ENCODE assay signal across 13 cellular contexts in the genomic region with DNA sequence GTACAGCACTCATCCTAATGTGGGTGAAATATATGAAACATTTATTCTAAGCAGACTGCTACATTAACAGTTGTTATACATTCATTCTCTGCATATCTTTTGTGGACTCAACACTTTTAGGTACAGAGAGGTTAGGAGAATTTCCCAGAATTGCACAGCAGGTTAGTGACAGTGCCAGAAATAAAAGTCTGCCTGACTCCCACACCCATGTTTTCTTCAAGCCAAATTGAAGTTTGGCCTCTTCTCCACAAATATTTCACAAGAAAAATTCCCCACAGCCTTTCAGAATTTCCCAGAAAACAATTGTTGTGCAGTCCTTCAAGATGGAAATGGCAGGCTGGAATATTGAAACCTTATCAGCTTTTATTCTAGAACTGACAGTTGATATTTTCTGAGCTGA.
DNase-seq lines count a peak whose midpoint lies in the region; ATAC-seq and TF ChIP-seq lines count a peak whose summit lies in the region.
"Had no signal": no experiment of that assay in that cellular context is flagged by ENCODE, and none has a peak within 500 bp of the region (broad histone marks: within the 10 kb centered on the region; RNA-seq: fewer than 3 reads in every experiment).

No MANE protein-coding gene starts in this region.

- H3K4me3 Mint-ChIP-seq in activated naive CD4-positive, alpha-beta T cell treated with anti-CD3 and anti-CD28 coated beads, Interleukin-2, amount 10 ng/mL, durations not matched to agents 7 days and 5 days: no peak overlapping the region
- peak overlapping the region in 5 of 8 donors; percentile 36 to 94 (median 67) for H3K4me3 Mint-ChIP-seq in naive B cell

- TF ChIP-seq CTCF in upper lobe of right lung (IDR thresholded peaks at IDR 0.05) (no peak), adrenal gland (IDR thresholded peaks at IDR 0.05) (no peak)

- no peak for DNase-seq in activated naive CD4-positive, alpha-beta T cell treated with anti-CD3 and anti-CD28 coated beads, Interleukin-2, amount 10 ng/mL, durations not matched to agents 7 days and 5 days
- DNase-seq in activated naive CD4-positive, alpha-beta T cell treated with anti-CD3 and anti-CD28 coated beads, Interleukin-2, amount 50 U/mL, for 72 hours (ENCODE audit: low spot score in 2 of 2): no peak
- DNase-seq in amniotic epithelial cell (ENCODE audit: low read depth): peak; percentile 53
- no peak for DNase-seq in naive B cell
- DNase-seq in upper lobe of right lung: no peak
- DNase-seq in adrenal gland: no peak
- DNase-seq: activated CD8-positive, alpha-beta memory T cell treated with anti-CD3 and anti-CD28 coated beads for 24 hours; EL; NCI-H1694; SW 1271 had no signal

- H3K36me3 ChIP-seq in upper lobe of right lung (no peaks in the 10 kb centered on the region), adrenal gland (replicated peaks in 1 of 2) (no peaks in the 10 kb centered on the region)
- H3K36me3 ChIP-seq: ascending aorta had no signal

- peaks cover 4% of the 10 kb centered on the region for H3K36me3 Mint-ChIP-seq in activated naive CD4-positive, alpha-beta T cell treated with anti-CD3 and anti-CD28 coated beads, Interleukin-2, amount 10 ng/mL, durations not matched to agents 7 days and 5 days
- peaks cover 0 to 5% of the 10 kb centered on the region in 2 donors for H3K36me3 Mint-ChIP-seq in activated naive CD4-positive, alpha-beta T cell treated with anti-CD3 and anti-CD28 coated beads, Interleukin-2, amount 50 U/mL, for 72 hours
- H3K36me3 Mint-ChIP-seq in naive B cell: no peaks in the 10 kb centered on the region

- intact Hi-C loops in upper lobe of right lung (cut with DNase I): no loop called here
- intact Hi-C loops in adrenal gland (cut with DNase I): no loop called here

- H3K27me3 ChIP-seq in upper lobe of right lung (no peaks in the 10 kb centered on the region), adrenal gland (no peaks in the 10 kb centered on the region)
- H3K27me3 ChIP-seq: ascending aorta had no signal

- no peak overlapping the region for H3K4me3 ChIP-seq in upper lobe of right lung
- H3K4me3 ChIP-seq in adrenal gland: no peak overlapping the region
- H3K4me3 ChIP-seq: ascending aorta had no signal

- H3K4me1 ChIP-seq in upper lobe of right lung (peaks cover 36% of the 10 kb centered on the region), adrenal gland (replicated peaks in 1 of 2) (peaks cover 0 to 6% of the 10 kb centered on the region in 2 donors)

- H3K27ac ChIP-seq in upper lobe of right lung (peak overlapping the region; percentile 3), adrenal gland (no peak overlapping the region)

- H3K9me3 ChIP-seq in upper lobe of right lung (no peaks in the 10 kb centered on the region), adrenal gland (replicated peaks in 1 of 3) (no peaks in the 10 kb centered on the region)
- H3K9me3 ChIP-seq: ascending aorta had no signal

- no peak for ATAC-seq in activated naive CD4-positive, alpha-beta T cell treated with anti-CD3 and anti-CD28 coated beads, Interleukin-2, amount 50 U/mL, for 72 hours
- ATAC-seq in naive B cell (ENCODE audit: low read depth in 2 of 2) (no peak), upper lobe of right lung (no peak), HG03196 (IDR thresholded peaks at IDR 0.05; ENCODE audit: unreplicated experiment) (no peak), HG02798 (IDR thresholded peaks at IDR 0.05; ENCODE audit: poor library complexity, unreplicated experiment) (no peak)

- CTCF ChIA-PET in activated naive CD4-positive, alpha-beta T cell treated with anti-CD3 and anti-CD28 coated beads, Interleukin-2, amount 10 ng/mL, durations not matched to agents 7 days and 5 days (lab: Charles Lee): interaction anchor here (0.7 to 2.6 kb wide), 5 partner anchors 32 to 542 kb away, joined by 3 to 13 read pairs (median 6); no protein-coding TSS in a partner anchor

- TF ChIP-seq POLR2A in adrenal gland (IDR thresholded peaks at IDR 0.05): no peak

- H3K27me3 Mint-ChIP-seq in activated naive CD4-positive, alpha-beta T cell treated with anti-CD3 and anti-CD28 coated beads, Interleukin-2, amount 10 ng/mL, durations not matched to agents 7 days and 5 days: no peaks in the 10 kb centered on the region
- no peaks in the 10 kb centered on the region for H3K27me3 Mint-ChIP-seq in naive B cell

- H3K9me3 Mint-ChIP-seq in activated naive CD4-positive, alpha-beta T cell treated with anti-CD3 and anti-CD28 coated beads, Interleukin-2, amount 10 ng/mL, durations not matched to agents 7 days and 5 days: no peaks in the 10 kb centered on the region
- H3K9me3 Mint-ChIP-seq in activated naive CD4-positive, alpha-beta T cell treated with anti-CD3 and anti-CD28 coated beads, Interleukin-2, amount 50 U/mL, for 72 hours: no peaks in the 10 kb centered on the region
- peaks cover 0 to 1% (median 0%) of the 10 kb centered on the region in 7 donors for H3K9me3 Mint-ChIP-seq in naive B cell

- H3K27ac Mint-ChIP-seq in activated naive CD4-positive, alpha-beta T cell treated with anti-CD3 and anti-CD28 coated beads, Interleukin-2, amount 10 ng/mL, durations not matched to agents 7 days and 5 days: peak overlapping the region; percentile 96
- H3K27ac Mint-ChIP-seq in activated naive CD4-positive, alpha-beta T cell treated with anti-CD3 and anti-CD28 coated beads, Interleukin-2, amount 50 U/mL, for 72 hours: peak overlapping the region in 1 of 2 donors; percentile 43
- H3K27ac Mint-ChIP-seq in naive B cell: peak overlapping the region; percentile 96 to 99 (median 99)

- peaks cover 54% of the 10 kb centered on the region for H3K4me1 Mint-ChIP-seq in activated naive CD4-positive, alpha-beta T cell treated with anti-CD3 and anti-CD28 coated beads, Interleukin-2, amount 10 ng/mL, durations not matched to agents 7 days and 5 days
- H3K4me1 Mint-ChIP-seq in naive B cell: peaks cover 70 to 88% (median 87%) of the 10 kb centered on the region in 3 donors
